1 cellular context compared by ENCODE assay signal in the genomic region with DNA sequence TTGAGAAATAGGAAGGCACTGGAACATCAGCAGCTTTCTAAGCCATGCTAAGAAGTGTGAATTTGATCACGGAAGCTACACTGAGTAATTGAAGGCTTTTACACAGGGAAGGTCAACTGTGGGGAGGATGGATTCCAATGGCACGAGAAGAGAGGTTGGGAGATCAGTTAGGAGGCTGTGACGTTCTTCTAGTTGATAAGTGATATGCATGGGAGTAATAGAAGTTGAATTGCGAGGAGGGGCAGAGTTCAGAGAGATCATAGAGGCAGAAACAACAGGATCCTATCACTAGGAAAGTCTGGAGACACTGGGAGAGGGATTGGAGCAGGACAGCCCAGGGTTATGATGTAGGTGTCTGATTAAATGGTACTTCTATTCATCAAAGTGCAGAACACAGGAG.
TF ChIP-seq lines count a peak whose summit lies in the region.

No MANE protein-coding gene starts in this region.

TF ChIP-seq in K562, 482 proteins besides CTCF, POLR2A, EP300 and RAD21:
- TF ChIP-seq, protein P1, sequence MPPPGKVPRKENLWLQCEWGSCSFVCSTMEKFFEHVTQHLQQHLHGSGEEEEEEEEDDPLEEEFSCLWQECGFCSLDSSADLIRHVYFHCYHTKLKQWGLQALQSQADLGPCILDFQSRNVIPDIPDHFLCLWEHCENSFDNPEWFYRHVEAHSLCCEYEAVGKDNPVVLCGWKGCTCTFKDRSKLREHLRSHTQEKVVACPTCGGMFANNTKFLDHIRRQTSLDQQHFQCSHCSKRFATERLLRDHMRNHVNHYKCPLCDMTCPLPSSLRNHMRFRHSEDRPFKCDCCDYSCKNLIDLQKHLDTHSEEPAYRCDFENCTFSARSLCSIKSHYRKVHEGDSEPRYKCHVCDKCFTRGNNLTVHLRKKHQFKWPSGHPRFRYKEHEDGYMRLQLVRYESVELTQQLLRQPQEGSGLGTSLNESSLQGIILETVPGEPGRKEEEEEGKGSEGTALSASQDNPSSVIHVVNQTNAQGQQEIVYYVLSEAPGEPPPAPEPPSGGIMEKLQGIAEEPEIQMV (tag; conservative IDR thresholded peaks at IDR 0.05; ENCODE audit: low read depth): 0 out of 2 replicates have a peak, but pooled peaks have one; percentile 15
- TF ChIP-seq, protein P2, sequence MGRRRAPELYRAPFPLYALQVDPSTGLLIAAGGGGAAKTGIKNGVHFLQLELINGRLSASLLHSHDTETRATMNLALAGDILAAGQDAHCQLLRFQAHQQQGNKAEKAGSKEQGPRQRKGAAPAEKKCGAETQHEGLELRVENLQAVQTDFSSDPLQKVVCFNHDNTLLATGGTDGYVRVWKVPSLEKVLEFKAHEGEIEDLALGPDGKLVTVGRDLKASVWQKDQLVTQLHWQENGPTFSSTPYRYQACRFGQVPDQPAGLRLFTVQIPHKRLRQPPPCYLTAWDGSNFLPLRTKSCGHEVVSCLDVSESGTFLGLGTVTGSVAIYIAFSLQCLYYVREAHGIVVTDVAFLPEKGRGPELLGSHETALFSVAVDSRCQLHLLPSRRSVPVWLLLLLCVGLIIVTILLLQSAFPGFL (CRISPR knock-in tag; IDR thresholded peaks at IDR 0.05): no peak
TF ChIP-seq in K562: peak in this region for 1.
